Comparison of ENCODE assay signal across 8 cellular contexts in genomic region chr19:14117668-14118164, GRCh38. TPM values are rescaled to one million over a fixed set of nuclear protein-coding genes. Genes with fewer than 3 reads are reported as not detected.
DNase-seq lines count a peak whose midpoint lies in the region; ATAC-seq and TF ChIP-seq lines count a peak whose summit lies in the region.

TSS of gene PRKACA (minus strand) at chr19:14117762. CDS start at chr19:14117547, 215 bp downstream.

- peak within 1 kb of the TSS; percentile 37 for H4K12ac ChIP-seq in trophoblast cell (ENCODE audit: low read depth, low read length)

- peak within 1 kb of the TSS; percentile 92 for H3K4me2 ChIP-seq in trophoblast cell (ENCODE audit: low read length)

- peak in 1 of 2 donors; percentile 71 for TF ChIP-seq EP300 in tibial nerve (IDR thresholded peaks at IDR 0.05)

- peak; percentile 89 for ATAC-seq in HG02885 (IDR thresholded peaks at IDR 0.05; ENCODE audit: poor library complexity, unreplicated experiment)
- peak; percentile 87 to 94 (median 92) for ATAC-seq in heart left ventricle

- H3K4me1 ChIP-seq in adrenal gland (replicated peaks in 1 of 2): peaks cover 47 to 63% of the 10 kb centered on the region in 2 donors
- H3K4me1 ChIP-seq in heart left ventricle: peaks cover 27 to 67% (median 58%) of the 10 kb centered on the region in 12 donors
- peaks cover 12 to 20% of the 10 kb centered on the region in 2 experiments for H3K4me1 ChIP-seq in trophoblast cell (ENCODE audit: control insufficient read depth in 1 of 2, insufficient read depth in 2 of 2, low read length in 2 of 2)
- peaks cover 0 to 68% (median 44%) of the 10 kb centered on the region in 4 donors for H3K4me1 ChIP-seq in tibial nerve

- H3K9ac ChIP-seq in trophoblast cell (ENCODE audit: low read length): peak within 1 kb of the TSS; percentile 73

- H3K23ac ChIP-seq in trophoblast cell (ENCODE audit: low read length): no peak within 1 kb of the TSS

- no peak within 1 kb of the TSS for H2BK5ac ChIP-seq in trophoblast cell (ENCODE audit: low read depth, low read length, poor library complexity)

- H3K79me1 ChIP-seq in trophoblast cell (ENCODE audit: low read length): peaks cover 4% of the 10 kb centered on the region

- WGBS in adrenal gland, 4 donors: 1% methylated on average over 55 to 65 of the region's 67 CpGs; no CpG with 5 or more reads in 2 of the 4 donors
- WGBS in heart left ventricle, 4 donors: 0% methylated on average over 31 to 67 of the region's 67 CpGs
- no CpG with 5 or more reads among the region's 67 CpGs for WGBS in trophoblast cell (ENCODE audit: extremely low coverage, insufficient coverage, insufficient read length)
- 1% methylated on average over 16 to 32 of the region's 67 CpGs for WGBS in tibial nerve, 2 donors

- peak within 1 kb of the TSS; percentile 67 to 95 (median 80) for H3K4me3 ChIP-seq in adrenal gland
- peak within 1 kb of the TSS; percentile 52 to 98 (median 92) for H3K4me3 ChIP-seq in heart left ventricle
- H3K4me3 ChIP-seq in trophoblast cell (ENCODE audit: low read depth, low read length): peak within 1 kb of the TSS; percentile 89
- H3K4me3 ChIP-seq in tibial nerve: peak within 1 kb of the TSS; percentile 80 to 99 (median 84)

- H2AK5ac ChIP-seq in trophoblast cell (ENCODE audit: low read length): no peak within 1 kb of the TSS

- H3K27me3 ChIP-seq in adrenal gland (no peaks in the 10 kb centered on the region), heart left ventricle (no peaks in the 10 kb centered on the region), trophoblast cell (ENCODE audit: insufficient read depth, low read length) (no peaks in the 10 kb centered on the region), tibial nerve (no peaks in the 10 kb centered on the region)

- intact Hi-C loops in T-helper 1 cell treated with Interleukin-12 subunit alpha and Interleukin-12 subunit beta and Interleukin-4 antibody, amounts not matched to agents 30 ng/mL and 1 ng/mL, for 36 hours (cut with micrococcal nuclease): loop anchor here (1.0 kb wide), 7 partner anchors 19 to 572 kb away; partner anchors contain the start of genes ASF1B, BRME1, CC2D1A and RFX1
- intact Hi-C loops in adrenal gland (cut with DNase I) (no loop called here), heart left ventricle (cut with DNase I) (loop anchor here in 5 of 10 donors (1.0 to 5.0 kb wide), 3 partner anchors 19 to 45 kb away; partner anchors contain the start of genes MISP3 (in 2 of the 5) and ASF1B (in 1 of the 5))

- no peak within 1 kb of the TSS for H2BK12ac ChIP-seq in trophoblast cell (ENCODE audit: low read length)

- peak within 1 kb of the TSS; percentile 55 for H3K18ac ChIP-seq in trophoblast cell (ENCODE audit: low read length)

- no peaks in the 10 kb centered on the region for H3K36me3 ChIP-seq in adrenal gland (replicated peaks in 1 of 2)
- no peaks in the 10 kb centered on the region for H3K36me3 ChIP-seq in heart left ventricle
- peaks cover 3 to 6% of the 10 kb centered on the region in 2 experiments for H3K36me3 ChIP-seq in trophoblast cell (ENCODE audit: control insufficient read depth in 1 of 2, insufficient read depth in 2 of 2, low read length in 2 of 2)
- H3K36me3 ChIP-seq in tibial nerve: no peaks in the 10 kb centered on the region

- peaks cover 2% of the 10 kb centered on the region for H3K79me2 ChIP-seq in trophoblast cell (ENCODE audit: control insufficient read depth, insufficient read depth, low read length, poor library complexity)

- H2BK120ac ChIP-seq in trophoblast cell (ENCODE audit: insufficient read depth, low read length, poor library complexity): no peak within 1 kb of the TSS

- no peaks in the 10 kb centered on the region for H3K9me3 ChIP-seq in adrenal gland (replicated peaks in 1 of 3)
- H3K9me3 ChIP-seq in heart left ventricle: no peaks in the 10 kb centered on the region
- H3K9me3 ChIP-seq in trophoblast cell (ENCODE audit: insufficient read depth, low read depth, low read length): no peaks in the 10 kb centered on the region
- H3K9me3 ChIP-seq in tibial nerve: no peaks in the 10 kb centered on the region

- H4K91ac ChIP-seq in trophoblast cell (ENCODE audit: low read depth, low read length): peak within 1 kb of the TSS; percentile 56

- peak within 1 kb of the TSS; percentile 56 for H2AFZ ChIP-seq in trophoblast cell (ENCODE audit: insufficient read depth, low read length, poor library complexity)

- H3K4ac ChIP-seq in trophoblast cell (ENCODE audit: low read depth, low read length): peak within 1 kb of the TSS; percentile 43

- TF ChIP-seq POLR2A in adrenal gland (IDR thresholded peaks at IDR 0.05) (peak; percentile 46 to 62), heart left ventricle (IDR thresholded peaks at IDR 0.05) (peak in 1 of 2 donors; percentile 72), tibial nerve (IDR thresholded peaks at IDR 0.05) (peak; percentile 16 to 62)

- TF ChIP-seq CTCF in GM13977 (IDR thresholded peaks at IDR 0.05; ENCODE audit: extremely low read depth, insufficient read depth, missing control alignments) (no peak), adrenal gland (IDR thresholded peaks at IDR 0.05) (no peak), heart left ventricle (IDR thresholded peaks at IDR 0.05) (no peak), tibial nerve (IDR thresholded peaks at IDR 0.05) (peak in 1 of 5 experiments; percentile 54)

- H4K8ac ChIP-seq in trophoblast cell (ENCODE audit: low read depth, low read length): peak within 1 kb of the TSS; percentile 72

- H3K27ac ChIP-seq in adrenal gland (peak within 1 kb of the TSS; percentile 89 to 100 (median 97)), heart left ventricle (peak within 1 kb of the TSS; percentile 93 to 100 (median 99)), trophoblast cell (ENCODE audit: low read depth, low read length) (peak within 1 kb of the TSS; percentile 69), tibial nerve (peak within 1 kb of the TSS; percentile 95 to 99 (median 98))

- in situ Hi-C loops in GM13977 (cut with MboI; ENCODE audit: low pct_unique_long_range_greater_than_20kb, low sequenced_read_pairs, unreplicated experiment): no loop called here

- DNase-seq in GM13977 (ENCODE audit: low spot score): peak; percentile 99
- peak; percentile 94 for DNase-seq in NCI-H1694 (lab: John Stamatoyannopoulos, UW)
- peak; percentile 98 to 99 (median 99) for DNase-seq in adrenal gland
- DNase-seq in heart left ventricle: peak; percentile 99 to 100 (median 100)
- peak; percentile 99 for DNase-seq in trophoblast cell
- DNase-seq in tibial nerve (ENCODE audit: low spot score in 2 of 2): peak; percentile 94 to 97

- peak within 1 kb of the TSS; percentile 71 for H3K14ac ChIP-seq in trophoblast cell (ENCODE audit: low read length)

RNA-seq across cellular contexts. Expression of gene PRKACA, which starts in this region (rescaled TPM):
- 66.4 and 72.0 TPM in 2 replicates for total RNA-seq in T-helper 1 cell treated with Interleukin-12 subunit alpha and Interleukin-12 subunit beta and Interleukin-4 antibody, amounts not matched to agents 30 ng/mL and 1 ng/mL, for 36 hours
- total RNA-seq in adrenal gland (100 to 1,000 TPM; 106 to 457 (median 189) TPM), heart left ventricle (100 to 1,000 TPM; 216 to 554 (median 459) TPM), tibial nerve (10 to 100 TPM; 26.9 to 59.4 (median 41.3) TPM)
- polyA plus RNA-seq in adrenal gland (100 to 1,000 TPM; 145 to 352 (median 155) TPM), heart left ventricle (100 to 1,000 TPM; 234 to 327 TPM)
- polyA plus RNA-seq in trophoblast cell (2013): 55.0 and 56.5 TPM in 2 replicates

Comparison
In these comparisons a context has a peak if more than half of its experiments do, and no peak if none do; other contexts are left out.
1. Peak in every context shown above with its lines: DNase-seq, ATAC-seq, H3K4me3 ChIP-seq and H3K27ac ChIP-seq.